14 cellular contexts compared by ENCODE assay signal in the genomic region with DNA sequence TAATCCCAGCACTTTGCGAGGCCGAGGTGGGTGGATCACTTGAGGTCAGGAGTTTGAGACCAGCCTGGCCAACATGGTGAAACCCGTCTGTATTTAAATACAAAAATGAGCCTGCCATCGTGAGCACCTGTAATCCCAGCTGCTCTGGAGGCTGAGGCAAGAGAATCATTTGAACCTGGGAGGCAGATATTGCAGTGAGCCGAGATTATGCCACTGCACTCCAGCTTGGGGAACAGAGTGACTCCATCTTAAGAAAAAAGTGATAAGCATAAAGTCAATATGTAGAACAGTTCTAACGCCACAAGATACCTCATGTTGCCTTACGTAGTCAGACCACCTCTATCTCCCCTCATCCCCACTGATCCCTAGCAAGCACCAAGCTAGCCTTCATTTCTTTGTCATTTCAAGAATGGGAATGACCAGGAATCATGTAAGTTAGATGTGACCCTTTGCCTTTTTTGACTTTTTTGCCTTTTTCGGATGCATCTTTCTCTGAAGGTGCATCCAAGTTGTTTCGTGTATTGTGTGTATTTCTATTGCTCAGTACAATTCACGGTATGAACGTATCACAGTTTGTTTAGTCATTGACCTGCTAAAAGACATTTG. TPM values are rescaled to one million over a fixed set of nuclear protein-coding genes. Genes with fewer than 3 reads are reported as not detected.
DNase-seq lines count a peak whose midpoint lies in the region; ATAC-seq and TF ChIP-seq lines count a peak whose summit lies in the region.
"Had no signal": no experiment of that assay in that cellular context is flagged by ENCODE, and none has a peak within 500 bp of the region (broad histone marks: within the 10 kb centered on the region; RNA-seq: fewer than 3 reads in every experiment).

No MANE protein-coding gene starts in this region.

- no peaks in the 10 kb centered on the region for H3K27me3 ChIP-seq in HUES64 (ENCODE audit: insufficient read depth, low read length)
- no peaks in the 10 kb centered on the region for H3K27me3 ChIP-seq in foreskin keratinocyte
- no peaks in the 10 kb centered on the region for H3K27me3 ChIP-seq in SJCRH30

- peak overlapping the region; percentile 20; the same call in 1 of the 2 replicates for H3K27ac ChIP-seq in HUES64 (ENCODE audit: low read depth, low read length)
- no peak overlapping the region for H3K27ac ChIP-seq in foreskin keratinocyte
- H3K27ac ChIP-seq in SJCRH30 = no peak overlapping the region

- no peak overlapping the region for H3K9ac ChIP-seq in HUES64 (ENCODE audit: low read depth, low read length)

- no peaks in the 10 kb centered on the region for H3K9me3 Mint-ChIP-seq in activated naive CD4-positive, alpha-beta T cell treated with anti-CD3 and anti-CD28 coated beads for 36 hours
- H3K9me3 Mint-ChIP-seq in activated T-helper 1 cell treated with anti-CD3 and anti-CD28 coated beads, Interleukin-12 subunit alpha, Interleukin-12 subunit beta, Interleukin-2, Interleukin-4 antibody, amounts not matched to agents 30 ng/mL and 10 ng/mL and 1 ng/mL, durations not matched to agents 14 hours and 24 hours and 36 hours = no peaks in the 10 kb centered on the region
- H3K9me3 Mint-ChIP-seq in progenitor cell of endocrine pancreas (ENCODE audit: low read depth) = no peaks in the 10 kb centered on the region
- H3K9me3 Mint-ChIP-seq: brain, T-cell had no signal

- no peaks in the 10 kb centered on the region for H3K27me3 Mint-ChIP-seq in activated naive CD4-positive, alpha-beta T cell treated with anti-CD3 and anti-CD28 coated beads for 36 hours (ENCODE audit: low read depth)
- no peaks in the 10 kb centered on the region for H3K27me3 Mint-ChIP-seq in activated T-helper 1 cell treated with anti-CD3 and anti-CD28 coated beads, Interleukin-12 subunit alpha, Interleukin-12 subunit beta, Interleukin-2, Interleukin-4 antibody, amounts not matched to agents 30 ng/mL and 10 ng/mL and 1 ng/mL, durations not matched to agents 14 hours and 24 hours and 36 hours (ENCODE audit: insufficient read depth)
- H3K27me3 Mint-ChIP-seq in progenitor cell of endocrine pancreas = no peaks in the 10 kb centered on the region
- H3K27me3 Mint-ChIP-seq: brain, T-cell had no signal

- DNase-seq in activated naive CD4-positive, alpha-beta T cell treated with anti-CD3 and anti-CD28 coated beads for 36 hours = no peak
- no peak for DNase-seq in activated naive CD4-positive, alpha-beta T cell treated with anti-CD3 and anti-CD28 coated beads, Interleukin-2, amount 50 U/mL, for 16 hours
- no peak for DNase-seq in activated T-helper 1 cell treated with anti-CD3 and anti-CD28 coated beads, Interleukin-12 subunit alpha, Interleukin-12 subunit beta, Interleukin-2, Interleukin-4 antibody, amounts not matched to agents 30 ng/mL and 10 ng/mL and 1 ng/mL, durations not matched to agents 14 hours and 24 hours and 36 hours (ENCODE audit: low spot score)
- no peak for DNase-seq in progenitor cell of endocrine pancreas (ENCODE audit: low spot score, unreplicated experiment)
- no peak for DNase-seq in foreskin keratinocyte
- DNase-seq in SJCRH30 = no peak
- DNase-seq: DMS79, NCI-H1105, NCI-H2227 treated with DMSO at 0.1 percent for 48 hours, psoas muscle, T-cell had no signal

- peaks cover 67% of the 10 kb centered on the region for H3K36me3 Mint-ChIP-seq in activated naive CD4-positive, alpha-beta T cell treated with anti-CD3 and anti-CD28 coated beads for 36 hours (ENCODE audit: low read depth)
- peaks cover 73% of the 10 kb centered on the region for H3K36me3 Mint-ChIP-seq in activated T-helper 1 cell treated with anti-CD3 and anti-CD28 coated beads, Interleukin-12 subunit alpha, Interleukin-12 subunit beta, Interleukin-2, Interleukin-4 antibody, amounts not matched to agents 30 ng/mL and 10 ng/mL and 1 ng/mL, durations not matched to agents 14 hours and 24 hours and 36 hours (ENCODE audit: low read depth)
- H3K36me3 Mint-ChIP-seq in progenitor cell of endocrine pancreas (ENCODE audit: insufficient read depth) = peaks cover 27% of the 10 kb centered on the region

- H3K36me3 ChIP-seq in HUES64 (ENCODE audit: insufficient read depth, low read length) (peaks cover 76% of the 10 kb centered on the region), SJCRH30 (peaks cover 86% of the 10 kb centered on the region)

- CTCF ChIA-PET in activated naive CD4-positive, alpha-beta T cell treated with anti-CD3 and anti-CD28 coated beads for 36 hours (lab: Charles Lee) = interaction anchor here (0.6 to 1.0 kb wide), 2 partner anchors 85 to 108 kb away, joined by 3 to 4 read pairs; no protein-coding TSS in a partner anchor

- H3K4me1 ChIP-seq in HUES64 (ENCODE audit: insufficient read depth, low read length) (peaks cover 11% of the 10 kb centered on the region; the same call in 1 of the 2 replicates), foreskin keratinocyte (peaks cover 4% of the 10 kb centered on the region), SJCRH30 (peaks cover 14% of the 10 kb centered on the region)

- H3K27ac Mint-ChIP-seq in activated naive CD4-positive, alpha-beta T cell treated with anti-CD3 and anti-CD28 coated beads for 36 hours = peak overlapping the region; percentile 50
- peak overlapping the region; percentile 18 for H3K27ac Mint-ChIP-seq in activated T-helper 1 cell treated with anti-CD3 and anti-CD28 coated beads, Interleukin-12 subunit alpha, Interleukin-12 subunit beta, Interleukin-2, Interleukin-4 antibody, amounts not matched to agents 30 ng/mL and 10 ng/mL and 1 ng/mL, durations not matched to agents 14 hours and 24 hours and 36 hours
- peak overlapping the region; percentile 46 for H3K27ac Mint-ChIP-seq in progenitor cell of endocrine pancreas

- TF ChIP-seq CTCF in progenitor cell of endocrine pancreas (IDR thresholded peaks at IDR 0.05; ENCODE audit: unreplicated experiment) = no peak
- no peak for TF ChIP-seq CTCF in foreskin keratinocyte (conservative IDR thresholded peaks at IDR 0.05)

- H3K9me3 ChIP-seq in HUES64 (ENCODE audit: insufficient read depth, low read depth, low read length) (no peaks in the 10 kb centered on the region), SJCRH30 (replicated peaks) (no peaks in the 10 kb centered on the region)
- H3K9me3 ChIP-seq: psoas muscle had no signal

- 95% methylated on average over 11 of the region's 11 CpGs for WGBS in HUES64

- intact Hi-C loops in activated naive CD4-positive, alpha-beta T cell treated with anti-CD3 and anti-CD28 coated beads for 36 hours (cut with micrococcal nuclease) = no loop called here
- intact Hi-C loops in activated T-helper 1 cell treated with anti-CD3 and anti-CD28 coated beads, Interleukin-12 subunit alpha, Interleukin-12 subunit beta, Interleukin-2, Interleukin-4 antibody, amounts not matched to agents 30 ng/mL and 10 ng/mL and 1 ng/mL, durations not matched to agents 14 hours and 24 hours and 36 hours (cut with micrococcal nuclease) = no loop called here

- H3K4me3 ChIP-seq in HUES64 (ENCODE audit: low read length) (no peak overlapping the region), SJCRH30 (no peak overlapping the region)
- H3K4me3 ChIP-seq: psoas muscle had no signal

- H3K4me1 Mint-ChIP-seq in activated naive CD4-positive, alpha-beta T cell treated with anti-CD3 and anti-CD28 coated beads for 36 hours (ENCODE audit: low read depth) = peaks cover 65% of the 10 kb centered on the region
- H3K4me1 Mint-ChIP-seq in activated T-helper 1 cell treated with anti-CD3 and anti-CD28 coated beads, Interleukin-12 subunit alpha, Interleukin-12 subunit beta, Interleukin-2, Interleukin-4 antibody, amounts not matched to agents 30 ng/mL and 10 ng/mL and 1 ng/mL, durations not matched to agents 14 hours and 24 hours and 36 hours (ENCODE audit: low read depth) = peaks cover 56% of the 10 kb centered on the region
- H3K4me1 Mint-ChIP-seq in progenitor cell of endocrine pancreas (ENCODE audit: low read depth) = peaks cover 12% of the 10 kb centered on the region

- no peak for ATAC-seq in foreskin keratinocyte
- ATAC-seq in HG03039 (IDR thresholded peaks at IDR 0.05; ENCODE audit: unreplicated experiment) = no peak
- ATAC-seq: T-cell had no signal

- H3K4me3 Mint-ChIP-seq in activated naive CD4-positive, alpha-beta T cell treated with anti-CD3 and anti-CD28 coated beads for 36 hours = no peak overlapping the region
- H3K4me3 Mint-ChIP-seq in activated T-helper 1 cell treated with anti-CD3 and anti-CD28 coated beads, Interleukin-12 subunit alpha, Interleukin-12 subunit beta, Interleukin-2, Interleukin-4 antibody, amounts not matched to agents 30 ng/mL and 10 ng/mL and 1 ng/mL, durations not matched to agents 14 hours and 24 hours and 36 hours = no peak overlapping the region
- no peak overlapping the region for H3K4me3 Mint-ChIP-seq in progenitor cell of endocrine pancreas (ENCODE audit: low read depth)
- H3K4me3 Mint-ChIP-seq: T-cell had no signal

RNA-seq across cellular contexts. Expression of a gene that starts 6.4 kb away (rescaled TPM):
- 1,000 to 10,000 TPM; 1,766 to 1,839 TPM for total RNA-seq in activated naive CD4-positive, alpha-beta T cell treated with anti-CD3 and anti-CD28 coated beads for 36 hours
- polyA plus RNA-seq in HUES64 (2013, experiment 1 of 2) = 1,779 TPM
- 1,884 TPM for polyA plus RNA-seq in HUES64 (2013, experiment 2 of 2)
- total RNA-seq in activated T-helper 1 cell treated with anti-CD3 and anti-CD28 coated beads, Interleukin-12 subunit alpha, Interleukin-12 subunit beta, Interleukin-2, Interleukin-4 antibody, amounts not matched to agents 30 ng/mL and 10 ng/mL and 1 ng/mL, durations not matched to agents 14 hours and 24 hours and 36 hours = 1,045 and 1,084 TPM in 2 replicates
- 720 and 742 TPM in 2 replicates for total RNA-seq in progenitor cell of endocrine pancreas
- total RNA-seq in foreskin keratinocyte = 1,758 and 1,842 TPM in 2 replicates
- polyA plus RNA-seq in foreskin keratinocyte = 2,433 and 2,569 TPM in 2 replicates
- 2,116 and 2,164 TPM in 2 replicates for total RNA-seq in SJCRH30 (2014; rRNA removed; shearing (Covaris generic))

RNA-seq across cellular contexts. Expression of a gene that starts 12.9 kb away (rescaled TPM):
- 1 to 10 TPM; 1.5 to 1.6 TPM for total RNA-seq in activated naive CD4-positive, alpha-beta T cell treated with anti-CD3 and anti-CD28 coated beads for 36 hours
- 1.2 TPM for polyA plus RNA-seq in HUES64 (2013, experiment 1 of 2)
- polyA plus RNA-seq in HUES64 (2013, experiment 2 of 2) = 1.2 TPM
- 1.9 and 3.2 TPM in 2 replicates for total RNA-seq in activated T-helper 1 cell treated with anti-CD3 and anti-CD28 coated beads, Interleukin-12 subunit alpha, Interleukin-12 subunit beta, Interleukin-2, Interleukin-4 antibody, amounts not matched to agents 30 ng/mL and 10 ng/mL and 1 ng/mL, durations not matched to agents 14 hours and 24 hours and 36 hours
- total RNA-seq in progenitor cell of endocrine pancreas (4.2 and 5.8 TPM in 2 replicates), foreskin keratinocyte (2.0 and 2.3 TPM in 2 replicates)
- 1.6 and 3.0 TPM in 2 replicates for polyA plus RNA-seq in foreskin keratinocyte
- total RNA-seq in SJCRH30 (2014; rRNA removed; shearing (Covaris generic)) = 0.75 and 1.1 TPM in 2 replicates
